In the genomic region with DNA sequence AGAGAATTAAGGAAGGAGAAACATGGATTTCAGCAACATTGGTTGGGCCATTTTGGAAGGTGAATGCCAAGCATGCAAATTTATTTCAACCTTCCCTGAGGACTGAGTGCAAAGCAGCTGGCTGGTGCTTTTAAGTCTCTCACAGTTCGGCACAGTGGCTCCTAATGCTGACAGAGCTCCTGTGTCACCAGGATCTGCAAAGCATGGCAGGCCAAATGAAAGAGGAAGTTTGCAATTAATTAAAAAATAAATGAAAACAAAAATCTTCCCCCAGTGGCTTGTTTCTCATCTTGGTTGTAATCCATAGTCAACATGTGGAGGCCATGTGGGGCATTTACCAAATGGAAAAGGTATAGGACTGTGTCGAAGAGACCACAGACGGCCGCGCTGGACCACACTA, we compare ENCODE assay signal across 26 cellular contexts.
"Had no signal": no experiment of that assay in that cellular context is flagged by ENCODE, and none has a peak within 500 bp of the region (broad histone marks: within the 10 kb centered on the region; RNA-seq: fewer than 3 reads in every experiment).

No MANE protein-coding gene starts in this region.

- ATAC-seq: psoas muscle; stimulated activated memory B cell treated with anti-CD40 and anti-IgM and Interleukin-4, amounts not matched to agents 10 μg/mL and 1 μg/mL and 100 μg/mL, for 72 hours; stimulated activated naive CD8-positive, alpha-beta T cell treated with anti-CD3 and anti-CD28 coated beads, Interleukin-15, amount 100 ng/mL, for 72 hours had no signal

- H3K36me3 ChIP-seq: brain microvascular endothelial cell, esophagus muscularis mucosa, left ventricle myocardium inferior, sigmoid colon, uterus had no signal

- H3K4me1 ChIP-seq: esophagus muscularis mucosa, left ventricle myocardium inferior, parathyroid adenoma, psoas muscle, sigmoid colon had no signal

- H3K4me3 ChIP-seq: esophagus muscularis mucosa, left ventricle myocardium inferior, lung, psoas muscle, sigmoid colon, uterus had no signal

- H3K79me2 ChIP-seq: parathyroid adenoma had no signal

- H2AFZ ChIP-seq: parathyroid adenoma had no signal

- H3K27me3 ChIP-seq: brain microvascular endothelial cell, esophagus muscularis mucosa, sigmoid colon, uterus had no signal

- H3K9me3 ChIP-seq: esophagus muscularis mucosa, left ventricle myocardium inferior, psoas muscle, sigmoid colon, uterus had no signal

- H3K27ac ChIP-seq: brain microvascular endothelial cell, esophagus muscularis mucosa, left ventricle myocardium inferior, parathyroid adenoma, psoas muscle, sigmoid colon, uterus, VCaP had no signal

- DNase-seq: activated CD4-positive, alpha-beta memory T cell treated with anti-CD3 and anti-CD28 coated beads, Interleukin-2, amount 10 ng/mL, durations not matched to agents 7 days and 5 days; activated CD4-positive, alpha-beta T cell treated with anti-CD3 and anti-CD28 coated beads, Interleukin-2, amount 10 ng/mL, durations not matched to agents 24 days and 14 days; activated CD4-positive, CD25-positive, alpha-beta regulatory T cell treated with anti-CD3 and anti-CD28 coated beads, Interleukin-2, amount 50 U/mL, for 72 hours; activated CD8-positive, alpha-beta memory T cell treated with anti-CD3 and anti-CD28 coated beads, Interleukin-2, amount 50 U/mL, for 48 hours; activated gamma-delta T cell; activated naive CD4-positive, alpha-beta T cell treated with anti-CD3 and anti-CD28 coated beads, Interleukin-2, amount 10 ng/mL, durations not matched to agents 7 days and 5 days; activated naive CD8-positive, alpha-beta T cell treated with anti-CD3 and anti-CD28 coated beads, Interleukin-2, amount 10 ng/mL, durations not matched to agents 7 days and 5 days; activated T-cell treated with anti-CD3 and anti-CD28 coated beads, Interleukin-2, amount 50 U/mL, for 24 hours; amniotic stem cell; brain microvascular endothelial cell; caudate nucleus; foreskin melanocyte; left ventricle myocardium inferior; occipital lobe; psoas muscle; sigmoid colon; small intestine; stimulated activated CD4-positive, alpha-beta T cell treated with anti-CD3 and anti-CD28 coated beads, Interleukin-4, amount 100 ng/mL, for 24 hours; stimulated activated naive CD8-positive, alpha-beta T cell treated with anti-CD3 and anti-CD28 coated beads, Interleukin-15, amount 100 ng/mL, for 72 hours; substantia nigra; uterus had no signal

- H3K9ac ChIP-seq: parathyroid adenoma had no signal
